In genomic region chr6:118509009-118509617, GRCh38 we compare ENCODE assay signal across 8 cellular contexts. TPM values are rescaled to one million over a fixed set of nuclear protein-coding genes. Genes with fewer than 3 reads are reported as not detected.
DNase-seq lines count a peak whose midpoint lies in the region; ATAC-seq, FAIRE-seq and TF ChIP-seq lines count a peak whose summit lies in the region.

No MANE protein-coding gene starts in this region.

- no peak overlapping the region for H3K27ac ChIP-seq in A549
- H3K27ac ChIP-seq in endothelial cell of umbilical vein (ENCODE audit: insufficient read depth, low read depth, low read length) = no peak overlapping the region
- H3K27ac ChIP-seq in prostate gland = no peak overlapping the region

- CTCF ChIA-PET in A549 (lab: Yijun Ruan, JAX) (no interaction called here), endothelial cell of umbilical vein (lab: Charles Lee) (interaction anchor here (4.9 kb wide), 1 partner anchor 223 kb away, joined by 42 read pairs; no protein-coding TSS in a partner anchor)

- H3K9me1 ChIP-seq in endothelial cell of umbilical vein (replicated peaks; ENCODE audit: control insufficient read depth, extremely low read depth, insufficient read depth, low read length) = no peaks in the 10 kb centered on the region

- no peak for FAIRE-seq in A549 (lab: Jason Lieb, UNC)
- FAIRE-seq in endothelial cell of umbilical vein (lab: Jason Lieb, UNC) = no peak

- ATAC-seq in A549 = no peak
- no peak for ATAC-seq in HG03378 (IDR thresholded peaks at IDR 0.05; ENCODE audit: unreplicated experiment)

- no peak for TF ChIP-seq POLR2A in A549 (IDR thresholded peaks at IDR 0.05; ENCODE audit: low read length)
- TF ChIP-seq POLR2A in endothelial cell of umbilical vein (IDR thresholded peaks at IDR 0.05; ENCODE audit: low read depth, low read length) = no peak
- no peak for TF ChIP-seq POLR2A in prostate gland (IDR thresholded peaks at IDR 0.05)

- no peak overlapping the region for H3K9ac ChIP-seq in endothelial cell of umbilical vein (replicated peaks; ENCODE audit: extremely low read depth, insufficient read depth, low read length)

- peaks cover 2% of the 10 kb centered on the region for H3K79me2 ChIP-seq in endothelial cell of umbilical vein (ENCODE audit: control insufficient read depth, insufficient read depth, low read length)

- TF ChIP-seq RAD21 in A549 (conservative IDR thresholded peaks at IDR 0.05 in 1 of 2, IDR thresholded peaks at IDR 0.05 in 1 of 2) = peak; percentile 65 to 67

- H3K27me3 ChIP-seq in endothelial cell of umbilical vein (ENCODE audit: control insufficient read depth in 2 of 2, insufficient read depth in 2 of 2, low read length in 2 of 2) = no peaks in the 10 kb centered on the region
- no peaks in the 10 kb centered on the region for H3K27me3 ChIP-seq in prostate gland (replicated peaks; ENCODE audit: insufficient read depth)

- intact Hi-C loops in endothelial cell of umbilical vein (cut with micrococcal nuclease) (loop anchor here (1.0 to 2.0 kb wide), 6 partner anchors 42 to 532 kb away; no protein-coding TSS in a partner anchor), prostate gland (cut with DNase I) (loop anchor here (5.0 kb wide), 1 partner anchor 222 kb away; no protein-coding TSS in a partner anchor)

- no peaks in the 10 kb centered on the region for H3K9me3 ChIP-seq in A549
- H3K9me3 ChIP-seq in endothelial cell of umbilical vein (replicated peaks; ENCODE audit: control insufficient read depth, insufficient read depth, low read length) = no peaks in the 10 kb centered on the region
- H3K9me3 ChIP-seq in prostate gland = no peaks in the 10 kb centered on the region

- peaks cover 3% of the 10 kb centered on the region for H4K20me1 ChIP-seq in endothelial cell of umbilical vein (replicated peaks; ENCODE audit: control insufficient read depth, extremely low read depth, insufficient read depth, low read length)

- POLR2A ChIA-PET in A549 (lab: Yijun Ruan, JAX) (no interaction called here), endothelial cell of umbilical vein (lab: Charles Lee) (no interaction called here)

- DNase-seq in A549 (ENCODE audit: low read depth in 1 of 2, low spot score in 1 of 2) (peak; percentile 2 to 30), GM12864 (ENCODE audit: low read depth) (no peak), NCI-H69 (lab: John Stamatoyannopoulos, UW) (peak; percentile 71), endothelial cell of umbilical vein (ENCODE audit: low read depth, low spot score) (peak; percentile 60), prostate gland (ENCODE audit: low spot score) (no peak)
- DNase-seq in activated CD8-positive, alpha-beta memory T cell treated with anti-CD3 and anti-CD28 coated beads for 24 hours = no peak
- DNase-seq in activated effector memory CD4-positive, alpha-beta T cell treated with Interleukin-2 at 50 U/mL for 16 hours = no peak

- dilution Hi-C loops in endothelial cell of umbilical vein (cut with MboI; ENCODE audit: extremely low pct_ligation_motif_present, low sequenced_read_pairs) = no loop called here

- no TSS peak for BruUV-seq in endothelial cell of umbilical vein (replicated peaks; lab: Mats Ljungman, UMichigan)

- H3K4me2 ChIP-seq in A549 (no peak overlapping the region), endothelial cell of umbilical vein (ENCODE audit: insufficient read depth, low read length) (no peak overlapping the region)

- H3K36me3 ChIP-seq in endothelial cell of umbilical vein (ENCODE audit: control insufficient read depth in 2 of 2, extremely low read depth in 1 of 2, insufficient read depth in 2 of 2, low read length in 2 of 2) (no peaks in the 10 kb centered on the region), prostate gland (no peaks in the 10 kb centered on the region)

- 5% methylated on average over 3 of the region's 3 CpGs for WGBS in A549 (ENCODE audit: missing lambda C conversion rate)
- WGBS in prostate gland = 57% methylated on average over 3 of the region's 3 CpGs

- no peak overlapping the region for H2AFZ ChIP-seq in endothelial cell of umbilical vein (ENCODE audit: low read depth, low read length)

- TF ChIP-seq CTCF in A549 (IDR thresholded peaks at IDR 0.05) (peak; percentile 73), GM12864 (IDR thresholded peaks at IDR 0.05; ENCODE audit: low read depth, low read length, missing control alignments) (peak; percentile 39), endothelial cell of umbilical vein (IDR thresholded peaks at IDR 0.05; ENCODE audit: extremely low read depth in 1 of 2, insufficient read depth in 1 of 2, low read depth in 1 of 2, low read length in 2 of 2) (peak; percentile 48 to 54), prostate gland (IDR thresholded peaks at IDR 0.05) (peak in 3 of 4 experiments; percentile 31 to 46 (median 37))

- TF ChIP-seq EP300 in A549 (IDR thresholded peaks at IDR 0.05) = no peak

- H3K4me3 ChIP-seq in A549 = no peak overlapping the region
- no peak overlapping the region for H3K4me3 ChIP-seq in GM12864 (ENCODE audit: low read depth, low read length)
- no peak overlapping the region for H3K4me3 ChIP-seq in endothelial cell of umbilical vein (replicated peaks in 1 of 3; ENCODE audit: insufficient read depth in 1 of 3, low read depth in 1 of 3, low read length in 3 of 3)
- H3K4me3 ChIP-seq in prostate gland = no peak overlapping the region

- H3K4me1 ChIP-seq in A549 (no peaks in the 10 kb centered on the region), endothelial cell of umbilical vein (ENCODE audit: control insufficient read depth, extremely low read depth, insufficient read depth, low read length) (no peaks in the 10 kb centered on the region), prostate gland (replicated peaks) (no peaks in the 10 kb centered on the region)

TF ChIP-seq in A549, 52 proteins besides CTCF, POLR2A, EP300 and RAD21:
- TF ChIP-seq SMC3 (IDR thresholded peaks at IDR 0.05) = peak; percentile 56
- TF ChIP-seq, protein P1, sequence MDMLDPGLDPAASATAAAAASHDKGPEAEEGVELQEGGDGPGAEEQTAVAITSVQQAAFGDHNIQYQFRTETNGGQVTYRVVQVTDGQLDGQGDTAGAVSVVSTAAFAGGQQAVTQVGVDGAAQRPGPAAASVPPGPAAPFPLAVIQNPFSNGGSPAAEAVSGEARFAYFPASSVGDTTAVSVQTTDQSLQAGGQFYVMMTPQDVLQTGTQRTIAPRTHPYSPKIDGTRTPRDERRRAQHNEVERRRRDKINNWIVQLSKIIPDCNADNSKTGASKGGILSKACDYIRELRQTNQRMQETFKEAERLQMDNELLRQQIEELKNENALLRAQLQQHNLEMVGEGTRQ (IDR thresholded peaks at IDR 0.05) = no peak

TF ChIP-seq in endothelial cell of umbilical vein, 7 proteins besides CTCF, POLR2A, EP300 and RAD21:
- no peak for TF ChIP-seq JUN (IDR thresholded peaks at IDR 0.05; ENCODE audit: borderline replicate concordance, insufficient read depth, insufficient read length, low read depth)
- no peak for TF ChIP-seq MAX (IDR thresholded peaks at IDR 0.05; ENCODE audit: insufficient read depth, insufficient read length)
- TF ChIP-seq GATA2 (IDR thresholded peaks at IDR 0.05; ENCODE audit: insufficient read depth, insufficient read length, low read depth, low read length) = no peak
- TF ChIP-seq FOS (IDR thresholded peaks at IDR 0.05; ENCODE audit: borderline replicate concordance, insufficient read depth, low read length) = no peak
- TF ChIP-seq EZH2 (IDR thresholded peaks at IDR 0.05; ENCODE audit: borderline replicate concordance, low read depth, low read length, severe bottlenecking) = no peak
- no peak for TF ChIP-seq POLR2AphosphoS5 (IDR thresholded peaks at IDR 0.05; ENCODE audit: insufficient read depth, low read depth, low read length)
- TF ChIP-seq MYC (IDR thresholded peaks at IDR 0.05; ENCODE audit: low read depth, low read length) = no peak

RNA-seq across cellular contexts. Expression of gene PLN, which starts 39.0 kb away (rescaled TPM):
- polyA plus RNA-seq in A549 (2011; rRNA removed) = not detected in 2 replicates
- not detected in 2 replicates for polyA plus RNA-seq in A549 (2012; cell fraction: cytosol; rRNA removed)
- not detected in 2 replicates for polyA plus RNA-seq in A549 (2012; cell fraction: nucleus; rRNA removed)
- polyA plus RNA-seq in A549 (2017; fragmentation: RNase III; extraction: RNeasy Plus Mini Kit Qiagen cat#74134 plus additional on column Dnase treatment) = not detected in 3 replicates
- polyA minus RNA-seq in A549 (2011; rRNA and poly(A)+ RNA removed) = not detected in 2 replicates
- not detected in 2 replicates for total RNA-seq in endothelial cell of umbilical vein
- not detected in 2 replicates for polyA plus RNA-seq in endothelial cell of umbilical vein
- polyA plus RNA-seq in endothelial cell of umbilical vein (2011; cell fraction: cytosol; rRNA removed) = not detected in 2 replicates
- polyA plus RNA-seq in endothelial cell of umbilical vein (2011; cell fraction: nucleus; rRNA removed) = not detected in 2 replicates
- not detected in 2 replicates for polyA plus RNA-seq in endothelial cell of umbilical vein (2012)
- polyA minus RNA-seq in endothelial cell of umbilical vein = not detected in 2 replicates
- polyA minus RNA-seq in endothelial cell of umbilical vein (2011; cell fraction: cytosol; rRNA and poly(A)+ RNA removed) = not detected
- 0.19 TPM in 1 of 2 replicates, not detected in the other for polyA minus RNA-seq in endothelial cell of umbilical vein (2011; cell fraction: nucleus; rRNA and poly(A)+ RNA removed)
- 10 to 100 TPM; 13.3 to 23.5 TPM for total RNA-seq in prostate gland

Comparison
In these comparisons a context has a peak if more than half of its experiments do, and no peak if none do; other contexts are left out.
1. DNase-seq: peak in A549 (2 of 2), NCI-H69 (single experiment) and endothelial cell of umbilical vein (single experiment); none in GM12864 (single experiment), prostate gland (single experiment), activated CD8-positive, alpha-beta memory T cell treated with anti-CD3 and anti-CD28 coated beads for 24 hours (single experiment) and activated effector memory CD4-positive, alpha-beta T cell treated with Interleukin-2 at 50 U/mL for 16 hours (single experiment).
2. RNA of gene PLN, which starts 39.0 kb away (total RNA-seq): 13.3 to 23.5 TPM in prostate gland; not detected in endothelial cell of umbilical vein; every median in the first group is over 10 times any median in the second.
3. Peak in every context shown above with its lines, with median percentiles within 50 percentile points of each other: CTCF ChIP-seq.